13 cellular contexts compared by ENCODE assay signal in the genomic region with DNA sequence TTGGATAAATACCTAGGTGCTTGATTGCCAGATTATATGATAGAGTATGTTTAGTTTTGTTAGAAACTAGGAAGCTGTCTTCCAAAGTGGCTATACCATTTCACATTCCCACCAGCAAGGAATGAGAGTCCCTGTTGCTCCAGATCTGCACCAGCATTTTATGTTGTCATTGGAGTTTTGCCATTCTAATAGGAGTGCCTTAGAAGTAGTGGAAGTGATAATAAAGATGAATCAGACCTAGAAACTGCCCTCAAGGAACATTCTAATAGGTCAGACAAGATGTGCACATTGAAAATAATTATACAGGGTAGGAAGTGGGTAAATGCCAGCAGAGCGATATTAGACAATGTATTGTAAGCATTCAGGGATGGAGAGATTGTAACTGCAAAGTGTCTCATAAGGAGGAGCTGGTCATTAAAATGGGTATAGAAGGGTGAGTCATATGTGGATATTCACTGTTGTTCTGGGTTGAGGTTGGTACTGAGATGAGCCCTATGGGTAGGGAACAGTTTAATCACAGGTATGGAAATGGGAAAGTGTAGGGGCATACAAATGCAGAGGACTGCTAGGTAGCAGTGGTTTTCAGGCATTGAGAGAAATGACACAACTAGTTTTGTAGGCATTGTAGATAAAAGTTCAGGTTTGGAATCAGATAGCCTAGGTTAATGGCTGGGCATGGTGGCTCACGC.
DNase-seq lines count a peak whose midpoint lies in the region; ATAC-seq lines count a peak whose summit lies in the region.
"Had no signal": no experiment of that assay in that cellular context is flagged by ENCODE, and none has a peak within 500 bp of the region (broad histone marks: within the 10 kb centered on the region; RNA-seq: fewer than 3 reads in every experiment).

No MANE protein-coding gene starts in this region.

- H3K36me3 ChIP-seq in adipocyte (ENCODE audit: control insufficient read depth, insufficient read depth, low read length, severe bottlenecking) (peaks cover 19% of the 10 kb centered on the region), H7 (replicated peaks; ENCODE audit: control insufficient read depth, insufficient read depth, low read length) (no peaks in the 10 kb centered on the region)

- H3K27ac Mint-ChIP-seq in activated T-cell treated with anti-CD3 and anti-CD28 coated beads, Interleukin-2, amount 50 U/mL, for 72 hours: no peak overlapping the region

- ATAC-seq in activated T-cell treated with anti-CD3 and anti-CD28 coated beads, Interleukin-2, amount 50 U/mL, for 72 hours (replicated peaks in 1 of 2): peak; percentile 94
- peak; percentile 91 for ATAC-seq in stimulated activated naive CD8-positive, alpha-beta T cell treated with anti-CD3 and anti-CD28 coated beads, Interleukin-15, Interleukin-2, amounts not matched to agents 100 U/mL and 50 U/mL, for 24 hours
- ATAC-seq in HG03354 (IDR thresholded peaks at IDR 0.05; ENCODE audit: poor library complexity, severe bottlenecking, unreplicated experiment): no peak
- ATAC-seq: mucosa of descending colon had no signal

- H3K4me3 ChIP-seq in adipocyte (ENCODE audit: low read length): no peak overlapping the region
- H3K4me3 ChIP-seq in H7 (ENCODE audit: insufficient read depth, low read depth, low read length): no peak overlapping the region
- H3K4me3 ChIP-seq: mucosa of descending colon had no signal

- H3K4me1 Mint-ChIP-seq in activated T-cell treated with anti-CD3 and anti-CD28 coated beads, Interleukin-2, amount 50 U/mL, for 72 hours (ENCODE audit: low read depth): peaks cover 9% of the 10 kb centered on the region

- H3K27me3 Mint-ChIP-seq in activated T-cell treated with anti-CD3 and anti-CD28 coated beads, Interleukin-2, amount 50 U/mL, for 72 hours (ENCODE audit: low read depth): no peaks in the 10 kb centered on the region

- no peak overlapping the region for H3K4me3 Mint-ChIP-seq in activated T-cell treated with anti-CD3 and anti-CD28 coated beads, Interleukin-2, amount 50 U/mL, for 72 hours

- H3K27me3 ChIP-seq in adipocyte (replicated peaks; ENCODE audit: control insufficient read depth, insufficient read depth, low read length) (no peaks in the 10 kb centered on the region), H7 (ENCODE audit: control insufficient read depth, insufficient read depth, low read length) (no peaks in the 10 kb centered on the region)

- H3K9me3 Mint-ChIP-seq in activated T-cell treated with anti-CD3 and anti-CD28 coated beads, Interleukin-2, amount 50 U/mL, for 72 hours: no peaks in the 10 kb centered on the region

- H3K9ac ChIP-seq in adipocyte (ENCODE audit: low read length): no peak overlapping the region

- H3K4me1 ChIP-seq in adipocyte (ENCODE audit: control insufficient read depth, insufficient read depth, low read length): no peaks in the 10 kb centered on the region

- H3K9me3 ChIP-seq in adipocyte (ENCODE audit: control insufficient read depth, low read length): no peaks in the 10 kb centered on the region
- H3K9me3 ChIP-seq: mucosa of descending colon had no signal

- DNase-seq in activated T-cell treated with anti-CD3 and anti-CD28 coated beads, Interleukin-2, amount 50 U/mL, for 72 hours: no peak
- no peak for DNase-seq in activated T-cell treated with anti-CD3 and anti-CD28 coated beads, Interleukin-2, amount 50 U/mL, for 1 hour
- DNase-seq in adipocyte (ENCODE audit: low read depth): peak; percentile 16
- DNase-seq in fibroblast of the conjunctiva (ENCODE audit: low read depth): peak; percentile 13
- no peak for DNase-seq in stimulated activated naive CD8-positive, alpha-beta T cell treated with anti-CD3 and anti-CD28 coated beads, Interleukin-15, Interleukin-2, amounts not matched to agents 100 U/mL and 50 U/mL, for 24 hours
- no peak for DNase-seq in OCI-M1 (lab: John Stamatoyannopoulos, UW)
- no peak for DNase-seq in H7
- DNase-seq: mucosa of descending colon; NCI-H2107; posterior cingulate gyrus; stimulated activated CD8-positive, alpha-beta memory T cell treated with anti-CD3 and anti-CD28 coated beads, Interleukin-4, amount 100 ng/mL, for 48 hours; WERI-Rb-1 had no signal

- peaks cover 0 to 4% of the 10 kb centered on the region in 2 donors for H3K36me3 Mint-ChIP-seq in activated T-cell treated with anti-CD3 and anti-CD28 coated beads, Interleukin-2, amount 50 U/mL, for 72 hours (ENCODE audit: insufficient read depth in 2 of 2)

Comparison
In these comparisons a context has a peak if more than half of its experiments do, and no peak if none do; other contexts are left out.
1. DNase-seq: peak in adipocyte (single experiment) and fibroblast of the conjunctiva (single experiment); none in activated T-cell treated with anti-CD3 and anti-CD28 coated beads, Interleukin-2, amount 50 U/mL, for 72 hours (0 of 2), activated T-cell treated with anti-CD3 and anti-CD28 coated beads, Interleukin-2, amount 50 U/mL, for 1 hour (single experiment), stimulated activated naive CD8-positive, alpha-beta T cell treated with anti-CD3 and anti-CD28 coated beads, Interleukin-15, Interleukin-2, amounts not matched to agents 100 U/mL and 50 U/mL, for 24 hours (single experiment), OCI-M1 (single experiment) and H7 (single experiment).